1 cellular context compared by ENCODE assay signal in the genomic region with DNA sequence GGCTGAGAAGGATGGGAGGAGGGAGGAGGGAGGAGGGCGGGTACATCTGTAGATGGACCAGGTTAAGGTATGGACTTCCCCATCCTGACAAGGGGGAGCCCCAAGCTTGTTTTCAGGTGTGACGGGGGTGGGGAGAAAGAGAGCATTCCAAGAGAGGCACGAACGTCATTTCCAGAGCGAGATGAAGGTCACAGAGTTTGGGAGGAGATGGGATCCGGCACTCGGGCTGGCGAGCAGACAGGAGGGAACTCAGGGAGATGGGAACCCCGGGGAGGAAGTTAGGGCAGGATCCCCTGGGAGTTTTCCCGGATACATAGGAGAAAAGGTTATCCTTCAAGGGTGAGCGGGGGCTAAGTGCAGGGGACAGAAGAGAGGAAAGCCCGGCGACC.
TF ChIP-seq lines count a peak whose summit lies in the region.

No MANE protein-coding gene starts in this region.

TF ChIP-seq in HepG2, 621 proteins besides CTCF, POLR2A, EP300 and RAD21 (continued from another document):
- TF ChIP-seq JARID2 (CRISPR knock-in tag; IDR thresholded peaks at IDR 0.05; ENCODE audit: insufficient replicate concordance) (no peak), ATRX (CRISPR knock-in tag; IDR thresholded peaks at IDR 0.05; ENCODE audit: borderline replicate concordance) (no peak)
- TF ChIP-seq, protein P1, sequence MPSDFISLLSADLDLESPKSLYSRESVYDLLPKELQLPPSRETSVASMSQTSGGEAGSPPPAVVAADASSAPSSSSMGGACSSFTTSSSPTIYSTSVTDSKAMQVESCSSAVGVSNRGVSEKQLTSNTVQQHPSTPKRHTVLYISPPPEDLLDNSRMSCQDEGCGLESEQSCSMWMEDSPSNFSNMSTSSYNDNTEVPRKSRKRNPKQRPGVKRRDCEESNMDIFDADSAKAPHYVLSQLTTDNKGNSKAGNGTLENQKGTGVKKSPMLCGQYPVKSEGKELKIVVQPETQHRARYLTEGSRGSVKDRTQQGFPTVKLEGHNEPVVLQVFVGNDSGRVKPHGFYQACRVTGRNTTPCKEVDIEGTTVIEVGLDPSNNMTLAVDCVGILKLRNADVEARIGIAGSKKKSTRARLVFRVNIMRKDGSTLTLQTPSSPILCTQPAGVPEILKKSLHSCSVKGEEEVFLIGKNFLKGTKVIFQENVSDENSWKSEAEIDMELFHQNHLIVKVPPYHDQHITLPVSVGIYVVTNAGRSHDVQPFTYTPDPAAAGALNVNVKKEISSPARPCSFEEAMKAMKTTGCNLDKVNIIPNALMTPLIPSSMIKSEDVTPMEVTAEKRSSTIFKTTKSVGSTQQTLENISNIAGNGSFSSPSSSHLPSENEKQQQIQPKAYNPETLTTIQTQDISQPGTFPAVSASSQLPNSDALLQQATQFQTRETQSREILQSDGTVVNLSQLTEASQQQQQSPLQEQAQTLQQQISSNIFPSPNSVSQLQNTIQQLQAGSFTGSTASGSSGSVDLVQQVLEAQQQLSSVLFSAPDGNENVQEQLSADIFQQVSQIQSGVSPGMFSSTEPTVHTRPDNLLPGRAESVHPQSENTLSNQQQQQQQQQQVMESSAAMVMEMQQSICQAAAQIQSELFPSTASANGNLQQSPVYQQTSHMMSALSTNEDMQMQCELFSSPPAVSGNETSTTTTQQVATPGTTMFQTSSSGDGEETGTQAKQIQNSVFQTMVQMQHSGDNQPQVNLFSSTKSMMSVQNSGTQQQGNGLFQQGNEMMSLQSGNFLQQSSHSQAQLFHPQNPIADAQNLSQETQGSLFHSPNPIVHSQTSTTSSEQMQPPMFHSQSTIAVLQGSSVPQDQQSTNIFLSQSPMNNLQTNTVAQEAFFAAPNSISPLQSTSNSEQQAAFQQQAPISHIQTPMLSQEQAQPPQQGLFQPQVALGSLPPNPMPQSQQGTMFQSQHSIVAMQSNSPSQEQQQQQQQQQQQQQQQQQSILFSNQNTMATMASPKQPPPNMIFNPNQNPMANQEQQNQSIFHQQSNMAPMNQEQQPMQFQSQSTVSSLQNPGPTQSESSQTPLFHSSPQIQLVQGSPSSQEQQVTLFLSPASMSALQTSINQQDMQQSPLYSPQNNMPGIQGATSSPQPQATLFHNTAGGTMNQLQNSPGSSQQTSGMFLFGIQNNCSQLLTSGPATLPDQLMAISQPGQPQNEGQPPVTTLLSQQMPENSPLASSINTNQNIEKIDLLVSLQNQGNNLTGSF (CRISPR knock-in tag; IDR thresholded peaks at IDR 0.05): no peak
